Comparison of ENCODE assay signal across 8 cellular contexts in genomic region chr17:45149037-45149668, GRCh38. TPM values are rescaled to one million over a fixed set of nuclear protein-coding genes. Genes with fewer than 3 reads are reported as not detected.
DNase-seq lines count a peak whose midpoint lies in the region; ATAC-seq lines count a peak whose summit lies in the region.

No MANE protein-coding gene starts in this region.

- DNase-seq in NCI-H146 (lab: John Stamatoyannopoulos, UW) (peak; percentile 81), T-helper 17 cell (peak; percentile 59 to 63 (median 63)), left cardiac atrium (peak; percentile 88), posterior cingulate gyrus (peak; percentile 71 to 97 (median 84))

- H3K4me1 Mint-ChIP-seq in T-helper 17 cell = peaks cover 44% of the 10 kb centered on the region

- peak overlapping the region; percentile 76 to 92 (median 87) for H3K4me3 ChIP-seq in BLaER1 treated with 17β-estradiol and CSF1 and Interleukin-3, amounts not matched to agents 10 nM and 100 nM

- H4K20me1 ChIP-seq in BLaER1 treated with 17β-estradiol and CSF1 and Interleukin-3, amounts not matched to agents 10 nM and 100 nM = peaks cover 25 to 49% (median 38%) of the 10 kb centered on the region in 11 experiments

- peak overlapping the region; percentile 75 to 95 (median 90) for H3K4me2 ChIP-seq in BLaER1 treated with 17β-estradiol and CSF1 and Interleukin-3, amounts not matched to agents 10 nM and 100 nM

- peak overlapping the region; percentile 88 for H3K4me3 Mint-ChIP-seq in T-helper 17 cell

- peaks cover 0 to 21% (median 5%) of the 10 kb centered on the region in 11 experiments; a peak in 9 of 22 replicates for H3K36me3 ChIP-seq in BLaER1 treated with 17β-estradiol and CSF1 and Interleukin-3, amounts not matched to agents 10 nM and 100 nM

- peaks cover 5% of the 10 kb centered on the region for H3K27me3 Mint-ChIP-seq in T-helper 17 cell

- intact Hi-C loops in left cardiac atrium (cut with DNase I) (loop anchor here in 1 of 2 donors (1.0 kb wide), 1 partner anchor 12 kb away; the partner anchor contains the start of gene HEXIM2), posterior cingulate gyrus (cut with DNase I) (loop anchor here (5.0 kb wide), 1 partner anchor 168 kb away; the partner anchor contains the start of gene MAP3K14)

- H3K27ac Mint-ChIP-seq in T-helper 17 cell = peak overlapping the region; percentile 99

- no peaks in the 10 kb centered on the region for H3K9me3 ChIP-seq in BLaER1 treated with 17β-estradiol and CSF1 and Interleukin-3, amounts not matched to agents 10 nM and 100 nM (replicated peaks in 1 of 11)
- H3K9me3 ChIP-seq in T-helper 17 cell (ENCODE audit: control insufficient read depth, low read length, poor library complexity, severe bottlenecking) = no peaks in the 10 kb centered on the region

- peak overlapping the region; percentile 74 to 100 (median 86) for H3K27ac ChIP-seq in BLaER1 treated with 17β-estradiol and CSF1 and Interleukin-3, amounts not matched to agents 10 nM and 100 nM
- peak overlapping the region; percentile 95 for H3K27ac ChIP-seq in angular gyrus (ENCODE audit: low read depth, low read length)

- peaks cover 4% of the 10 kb centered on the region for H3K36me3 Mint-ChIP-seq in T-helper 17 cell (ENCODE audit: low read depth)

- H3K9ac ChIP-seq in BLaER1 treated with 17β-estradiol and CSF1 and Interleukin-3, amounts not matched to agents 10 nM and 100 nM = peak overlapping the region; percentile 86 to 98 (median 91)

- peaks cover 46 to 60% (median 50%) of the 10 kb centered on the region in 10 experiments for H3K4me1 ChIP-seq in BLaER1 treated with 17β-estradiol and CSF1 and Interleukin-3, amounts not matched to agents 10 nM and 100 nM

- ATAC-seq in GM21528 (IDR thresholded peaks at IDR 0.05; ENCODE audit: low FRiP score, unreplicated experiment) = peak; percentile 26
- peak; percentile 26 for ATAC-seq in T-helper 17 cell
- peak; percentile 61 to 62 for ATAC-seq in left cardiac atrium
- ATAC-seq in HG03196 (IDR thresholded peaks at IDR 0.05; ENCODE audit: unreplicated experiment) = no peak

- H3K27me3 ChIP-seq in BLaER1 treated with 17β-estradiol and CSF1 and Interleukin-3, amounts not matched to agents 10 nM and 100 nM = no peaks in the 10 kb centered on the region

RNA-seq across cellular contexts. Expression of gene HEXIM1, which starts 0.9 kb away (rescaled TPM):
- total RNA-seq in T-helper 17 cell (10 to 100 TPM; 52.4 to 71.8 TPM), left cardiac atrium (10 to 100 TPM; 27.8 to 31.7 TPM)

RNA-seq across cellular contexts. Expression of gene HEXIM2, which starts 12.5 kb away (rescaled TPM):
- total RNA-seq in T-helper 17 cell = 10 to 100 TPM in 1 of 2 donors, 1 to 10 TPM in 1; 1.5 to 12.3 TPM
- 1 to 10 TPM; 4.2 to 4.4 TPM for total RNA-seq in left cardiac atrium

RNA-seq across cellular contexts. Expression of gene ACBD4, which starts 13.7 kb away (rescaled TPM):
- total RNA-seq in T-helper 17 cell = 10 to 100 TPM; 13.6 to 18.9 TPM
- 1 to 10 TPM; 8.4 to 8.7 TPM for total RNA-seq in left cardiac atrium

RNA-seq across cellular contexts. Expression of gene PLCD3, which starts 16.8 kb away (rescaled TPM):
- total RNA-seq in T-helper 17 cell (1 to 10 TPM; 3.7 to 5.0 TPM), left cardiac atrium (100 to 1,000 TPM in 1 of 2 donors, 10 to 100 TPM in 1; 92.1 to 132 TPM)
